32 cellular contexts compared by ENCODE assay signal in the genomic region with DNA sequence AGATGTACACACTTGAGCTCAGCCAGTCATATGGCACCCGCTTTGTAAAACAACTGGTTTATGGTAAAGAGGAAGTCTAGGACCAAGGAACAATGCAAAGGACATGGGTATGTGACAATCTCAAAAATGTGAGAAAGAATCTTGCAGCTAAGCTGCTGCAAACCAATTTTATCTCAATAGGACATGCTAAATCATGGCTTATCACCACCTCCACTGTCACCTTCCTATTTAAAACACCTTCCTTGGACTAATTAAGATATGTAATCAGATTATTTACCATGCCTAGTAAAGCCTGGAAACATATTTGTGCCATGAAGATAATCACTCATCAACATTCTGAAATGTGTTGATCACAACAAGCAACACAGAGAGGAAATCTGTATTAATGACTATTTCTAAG.
"Had no signal": no experiment of that assay in that cellular context is flagged by ENCODE, and none has a peak within 500 bp of the region (broad histone marks: within the 10 kb centered on the region; RNA-seq: fewer than 3 reads in every experiment).

No MANE protein-coding gene starts in this region.

- H3K27me3 ChIP-seq: MG63, Peyer's patch, SJSA1 had no signal

- H3K4me2 ChIP-seq: KMS-11, SK-N-SH had no signal

- H3K9ac ChIP-seq: KMS-11, SK-N-SH had no signal

- H3K4me1 ChIP-seq: Peyer's patch, SJSA1 had no signal

- H3K9me3 ChIP-seq: MG63, Peyer's patch, SJSA1, SK-N-SH had no signal

- H3K27ac ChIP-seq: KMS-11, Peyer's patch, SJSA1 had no signal

- H3K36me3 ChIP-seq: MG63, Peyer's patch, SJSA1 had no signal

- DNase-seq: Karpas-422, KBM-7, MG63, NCI-H1048, NCI-H1092 treated with DMSO at 0.1 percent for 48 hours, NCI-H1105 treated with DMSO at 0.1 percent for 48 hours, NCI-H1417, NCI-H1436, NCI-H146, NCI-H1694, NCI-H187, NCI-H1930, NCI-H2029 treated with DMSO at 0.1 percent for 48 hours, NCI-H2081 treated with DMSO at 0.1 percent for 48 hours, NCI-H2107, NCI-H2171, NCI-H226, NCI-H446 treated with DMSO at 0.1 percent for 48 hours, NCI-H510A, NCI-H524, NCI-H526, NCI-H69, NCI-H748 treated with DMSO at 0.1 percent for 48 hours, PC-3, Peyer's patch, Right ventricle myocardium superior, RPMI8226, SHP77 treated with DMSO at 0.1 percent for 48 hours, SK-N-SH, SW 1271 had no signal

- H3K4me3 ChIP-seq: MG63, Peyer's patch, SJSA1 had no signal
